Comparison of ENCODE assay signal across 9 cellular contexts in the genomic region with DNA sequence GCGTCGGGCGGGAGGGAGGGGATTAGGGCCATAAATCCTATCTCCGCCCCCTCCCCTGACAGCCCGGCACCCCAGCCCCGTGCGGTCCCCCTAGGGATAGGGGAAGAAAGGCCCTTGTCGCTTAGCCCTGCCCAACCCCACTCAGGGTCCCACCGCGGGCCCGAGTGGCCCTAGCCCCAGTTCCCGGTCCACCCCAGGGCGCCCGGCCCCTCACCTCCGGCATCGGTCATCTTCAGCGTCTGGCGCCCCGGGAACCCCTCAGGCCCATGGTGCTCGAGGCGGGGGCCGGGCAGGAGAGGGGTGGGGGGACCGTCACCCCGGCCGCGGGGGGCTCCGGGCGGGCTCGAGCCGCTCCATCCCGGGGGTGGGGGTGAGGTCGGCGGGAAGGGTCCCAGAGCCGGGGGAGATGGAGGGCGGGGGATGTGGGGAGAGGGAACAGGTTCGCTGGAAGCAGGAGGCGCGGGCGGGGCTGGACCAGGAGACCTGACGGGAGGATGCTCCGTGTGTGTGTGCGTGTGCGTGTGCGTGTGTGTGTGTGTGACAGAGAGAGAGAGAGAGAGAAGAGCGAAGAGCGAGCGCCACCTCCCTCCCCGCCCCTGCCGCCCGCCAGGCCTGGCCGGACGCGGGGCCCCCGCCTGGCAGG. TPM values are rescaled to one million over a fixed set of nuclear protein-coding genes. Genes with fewer than 3 reads are reported as not detected.
DNase-seq lines count a peak whose midpoint lies in the region; ATAC-seq and TF ChIP-seq lines count a peak whose summit lies in the region.
"Had no signal": no experiment of that assay in that cellular context is flagged by ENCODE, and none has a peak within 500 bp of the region (broad histone marks: within the 10 kb centered on the region; RNA-seq: fewer than 3 reads in every experiment).

No MANE protein-coding gene starts in this region.

- no peak overlapping the region for H3K4me3 ChIP-seq in KMS-11 (IDR thresholded peaks at IDR 0.05; ENCODE audit: insufficient read depth, low read depth, low read length)
- peak overlapping the region; percentile 59 for H3K4me3 ChIP-seq in skeletal muscle cell (ENCODE audit: low read depth, low read length)

- DNase-seq in COLO668 (lab: John Stamatoyannopoulos, UW; ENCODE audit: unreplicated experiment) = peak; percentile 25
- peak in 1 of 2 donors; percentile 35 for DNase-seq in activated T-cell treated with anti-CD3 and anti-CD28 coated beads, Interleukin-2, amount 50 U/mL, for 72 hours
- DNase-seq in Right ventricle myocardium superior = no peak
- no peak for DNase-seq in skeletal muscle cell (ENCODE audit: low read depth)
- DNase-seq in MCF 10A (ENCODE audit: unreplicated experiment) = no peak
- no peak for DNase-seq in NCI-H187 treated with DMSO at 0.1 percent for 48 hours (lab: John Stamatoyannopoulos, UW)

- POLR2A ChIA-PET in MCF 10A (lab: Yijun Ruan, JAX) = no interaction called here

- peaks cover 3 to 6% of the 10 kb centered on the region in 2 donors for H3K36me3 Mint-ChIP-seq in activated T-cell treated with anti-CD3 and anti-CD28 coated beads, Interleukin-2, amount 50 U/mL, for 72 hours (ENCODE audit: insufficient read depth in 2 of 2)
- peaks cover 6% of the 10 kb centered on the region for H3K36me3 Mint-ChIP-seq in MCF 10A (ENCODE audit: insufficient read depth, unreplicated experiment)

- intact Hi-C loops in Right ventricle myocardium superior (cut with DNase I) = no loop called here
- intact Hi-C loops in MCF 10A (cut with micrococcal nuclease) = no loop called here

- no TSS peak for BruUV-seq in MCF 10A (replicated peaks; lab: Mats Ljungman, UMichigan)

- H3K4me1 Mint-ChIP-seq in activated T-cell treated with anti-CD3 and anti-CD28 coated beads, Interleukin-2, amount 50 U/mL, for 72 hours (ENCODE audit: low read depth) = peaks cover 31% of the 10 kb centered on the region
- peaks cover 12% of the 10 kb centered on the region for H3K4me1 Mint-ChIP-seq in MCF 10A (ENCODE audit: insufficient read depth, unreplicated experiment)

- peaks cover 25% of the 10 kb centered on the region for H3K4me1 ChIP-seq in KMS-11 (ENCODE audit: low read depth, poor library complexity, severe bottlenecking)

- TF ChIP-seq CTCF in KMS-11 (conservative IDR thresholded peaks at IDR 0.05; ENCODE audit: low read depth, low read length) = no peak
- no peak for TF ChIP-seq CTCF in MCF 10A (IDR thresholded peaks at IDR 0.05; ENCODE audit: unreplicated experiment)

- peaks cover 39% of the 10 kb centered on the region for H3K27me3 ChIP-seq in KMS-11 (ENCODE audit: insufficient read depth, low read depth)

- no peaks in the 10 kb centered on the region for H3K36me3 ChIP-seq in KMS-11 (ENCODE audit: insufficient read depth)

- no peak overlapping the region for H3K27ac Mint-ChIP-seq in activated T-cell treated with anti-CD3 and anti-CD28 coated beads, Interleukin-2, amount 50 U/mL, for 72 hours
- no peak overlapping the region for H3K27ac Mint-ChIP-seq in MCF 10A (ENCODE audit: low read depth, unreplicated experiment)

- H3K9ac ChIP-seq in KMS-11 = no peak overlapping the region

- H3K4me3 Mint-ChIP-seq in activated T-cell treated with anti-CD3 and anti-CD28 coated beads, Interleukin-2, amount 50 U/mL, for 72 hours = peak overlapping the region; percentile 63 to 79
- no peak overlapping the region for H3K4me3 Mint-ChIP-seq in MCF 10A (ENCODE audit: unreplicated experiment)

- peak overlapping the region; percentile 47; the same call in 1 of the 2 replicates for H2AFZ ChIP-seq in KMS-11 (ENCODE audit: low read depth)

- H4K20me1 ChIP-seq in KMS-11 (ENCODE audit: insufficient read depth) = no peaks in the 10 kb centered on the region

- peaks cover 22% of the 10 kb centered on the region for H3K27me3 Mint-ChIP-seq in activated T-cell treated with anti-CD3 and anti-CD28 coated beads, Interleukin-2, amount 50 U/mL, for 72 hours (ENCODE audit: low read depth)
- peaks cover 14% of the 10 kb centered on the region for H3K27me3 Mint-ChIP-seq in MCF 10A (ENCODE audit: insufficient read depth, unreplicated experiment)

- H3K27ac ChIP-seq in KMS-11 = no peak overlapping the region

- H3K79me2 ChIP-seq in KMS-11 (ENCODE audit: insufficient read depth, low read depth) = no peaks in the 10 kb centered on the region

- H3K9me3 Mint-ChIP-seq in activated T-cell treated with anti-CD3 and anti-CD28 coated beads, Interleukin-2, amount 50 U/mL, for 72 hours = no peaks in the 10 kb centered on the region
- no peaks in the 10 kb centered on the region for H3K9me3 Mint-ChIP-seq in MCF 10A (ENCODE audit: unreplicated experiment)

- CTCF ChIA-PET in MCF 10A (lab: Yijun Ruan, JAX) = interaction anchor here (0.5 kb wide), 1 partner anchor 11 kb away, joined by 3 read pairs; no protein-coding TSS in a partner anchor

- peak; percentile 36 to 56 for ATAC-seq in activated T-cell treated with anti-CD3 and anti-CD28 coated beads, Interleukin-2, amount 50 U/mL, for 72 hours (replicated peaks in 1 of 2)
- ATAC-seq in Right ventricle myocardium superior (ENCODE audit: poor library complexity) (peak; percentile 6), GM21717 (IDR thresholded peaks at IDR 0.05; ENCODE audit: unreplicated experiment) (no peak)

- peak overlapping the region; percentile 21; the same call in 1 of the 2 replicates for H3K4me2 ChIP-seq in KMS-11

RNA-seq across cellular contexts. Expression of gene SAMD14, which starts 0.5 kb away (rescaled TPM):
- total RNA-seq in activated T-cell treated with anti-CD3 and anti-CD28 coated beads, Interleukin-2, amount 50 U/mL, for 72 hours = 1 to 10 TPM; 3.3 to 6.9 TPM
- total RNA-seq in Right ventricle myocardium superior (0.78 TPM), MCF 10A (2022) (0.09 TPM in 1 of 2 replicates, not detected in the other)
- total RNA-seq: HT1080 had no signal

RNA-seq across cellular contexts. Expression of gene PPP1R9B, which starts 21.1 kb away (rescaled TPM):
- total RNA-seq in activated T-cell treated with anti-CD3 and anti-CD28 coated beads, Interleukin-2, amount 50 U/mL, for 72 hours = 100 to 1,000 TPM; 111 to 128 TPM
- total RNA-seq in Right ventricle myocardium superior = 35.4 TPM
- 33.4 and 34.8 TPM in 2 replicates for total RNA-seq in MCF 10A (2022)

RNA-seq across cellular contexts. Expression of gene PDK2, which starts 34.3 kb away (rescaled TPM):
- 10 to 100 TPM; 26.6 to 34.6 TPM for total RNA-seq in activated T-cell treated with anti-CD3 and anti-CD28 coated beads, Interleukin-2, amount 50 U/mL, for 72 hours
- total RNA-seq in Right ventricle myocardium superior = 250 TPM
- 9.9 and 11.2 TPM in 2 replicates for total RNA-seq in MCF 10A (2022)

RNA-seq across cellular contexts. Expression of gene SGCA, which starts 36.4 kb away (rescaled TPM):
- 1 to 10 TPM; 1.7 to 2.3 TPM for total RNA-seq in activated T-cell treated with anti-CD3 and anti-CD28 coated beads, Interleukin-2, amount 50 U/mL, for 72 hours
- total RNA-seq in Right ventricle myocardium superior (135 TPM), MCF 10A (2022) (not detected in 2 replicates)
- total RNA-seq: HT1080 had no signal
